ENCODE assay signal across 11 cellular contexts in genomic region chr3:114453296-114453888, GRCh38.
DNase-seq lines count a peak whose midpoint lies in the region; ATAC-seq and TF ChIP-seq lines count a peak whose summit lies in the region.
"Had no signal": no experiment of that assay in that cellular context is flagged by ENCODE, and none has a peak within 500 bp of the region (broad histone marks: within the 10 kb centered on the region; RNA-seq: fewer than 3 reads in every experiment).

No MANE protein-coding gene starts in this region.

- H3K36me3 ChIP-seq in Loucy (ENCODE audit: insufficient read depth, low read length): no peaks in the 10 kb centered on the region
- H3K36me3 ChIP-seq in endodermal cell (ENCODE audit: control insufficient read depth, insufficient read depth, low read length): no peaks in the 10 kb centered on the region
- no peaks in the 10 kb centered on the region for H3K36me3 ChIP-seq in sigmoid colon

- H3K4me1 Mint-ChIP-seq in endodermal cell: no peaks in the 10 kb centered on the region

- no peaks in the 10 kb centered on the region for H3F3A ChIP-seq in Loucy (ENCODE audit: low read depth)

- DNase-seq in G401 (ENCODE audit: low spot score) (peak; percentile 60), endodermal cell (no peak), sigmoid colon (no peak), sciatic nerve (ENCODE audit: low spot score) (no peak), GF-D8 (lab: John Stamatoyannopoulos, UW) (no peak)
- DNase-seq: activated CD8-positive, alpha-beta memory T cell treated with anti-CD3 and anti-CD28 coated beads, Interleukin-2, amount 10 ng/mL, durations not matched to agents 7 days and 5 days had no signal

- peaks cover 4% of the 10 kb centered on the region for H3K27me3 Mint-ChIP-seq in endodermal cell (ENCODE audit: insufficient read depth)

- H3K4me1 ChIP-seq in Loucy (ENCODE audit: insufficient read depth, low read length, poor library complexity, severe bottlenecking): peaks cover 14% of the 10 kb centered on the region
- no peaks in the 10 kb centered on the region for H3K4me1 ChIP-seq in endodermal cell (ENCODE audit: control insufficient read depth, insufficient read depth, low read length)
- peaks cover 0 to 37% (median 18%) of the 10 kb centered on the region in 4 donors for H3K4me1 ChIP-seq in sigmoid colon

- H3K27ac Mint-ChIP-seq in endodermal cell: no peak overlapping the region
- H3K27ac Mint-ChIP-seq: activated CD8-positive, alpha-beta memory T cell treated with anti-CD3 and anti-CD28 coated beads, Interleukin-2, amount 10 ng/mL, durations not matched to agents 7 days and 5 days; T-helper 2 cell treated with Interferon-gamma antibody and Interleukin-4, amounts not matched to agents 5 μg/mL and 100 μg/mL, for 36 hours had no signal

- no peak overlapping the region for H3K4me3 ChIP-seq in Loucy (ENCODE audit: low read length, poor library complexity, severe bottlenecking)
- H3K4me3 ChIP-seq in endodermal cell (ENCODE audit: low read length): no peak overlapping the region
- H3K4me3 ChIP-seq in sigmoid colon: peak overlapping the region; percentile 20 to 55 (median 46)

- no peak overlapping the region for H2AFZ ChIP-seq in Loucy (ENCODE audit: low read length)

- no peak overlapping the region for H3K4me3 Mint-ChIP-seq in endodermal cell
- H3K4me3 Mint-ChIP-seq: activated CD8-positive, alpha-beta memory T cell treated with anti-CD3 and anti-CD28 coated beads, Interleukin-2, amount 10 ng/mL, durations not matched to agents 7 days and 5 days; T-helper 2 cell treated with Interferon-gamma antibody and Interleukin-4, amounts not matched to agents 5 μg/mL and 100 μg/mL, for 36 hours had no signal

- peak overlapping the region; percentile 46 for H3K27ac ChIP-seq in endodermal cell (ENCODE audit: low read depth, low read length)
- peak overlapping the region; percentile 33 to 72 (median 52) for H3K27ac ChIP-seq in sigmoid colon
- H3K27ac ChIP-seq: GM23248 had no signal

- no peaks in the 10 kb centered on the region for H3K9me3 Mint-ChIP-seq in endodermal cell
- H3K9me3 Mint-ChIP-seq: T-helper 2 cell treated with Interferon-gamma antibody and Interleukin-4, amounts not matched to agents 5 μg/mL and 100 μg/mL, for 36 hours had no signal

- H4K20me1 ChIP-seq in Loucy (ENCODE audit: insufficient read depth, low read length, poor library complexity, severe bottlenecking): no peaks in the 10 kb centered on the region

- H3K27me3 ChIP-seq in Loucy (ENCODE audit: insufficient read depth, low read length, poor library complexity, severe bottlenecking) (no peaks in the 10 kb centered on the region), endodermal cell (ENCODE audit: control insufficient read depth, insufficient read depth, low read length, poor library complexity, severe bottlenecking) (no peaks in the 10 kb centered on the region), sigmoid colon (no peaks in the 10 kb centered on the region)

- H3K36me3 Mint-ChIP-seq in endodermal cell (ENCODE audit: low read depth): no peaks in the 10 kb centered on the region
- H3K36me3 Mint-ChIP-seq: activated CD8-positive, alpha-beta memory T cell treated with anti-CD3 and anti-CD28 coated beads, Interleukin-2, amount 10 ng/mL, durations not matched to agents 7 days and 5 days had no signal

- H3K9ac ChIP-seq in Loucy (ENCODE audit: low read depth, low read length, poor library complexity, severe bottlenecking): peak overlapping the region; percentile 62
- no peak overlapping the region for H3K9ac ChIP-seq in endodermal cell (ENCODE audit: extremely low read depth, low read length, poor library complexity, severe bottlenecking)

- in situ Hi-C loops in G401 (cut with HindIII; ENCODE audit: low sequenced_read_pairs): no loop called here

- TF ChIP-seq CTCF in Loucy (conservative IDR thresholded peaks at IDR 0.05; ENCODE audit: low read length) (no peak), endodermal cell (conservative IDR thresholded peaks at IDR 0.05) (no peak), sigmoid colon (IDR thresholded peaks at IDR 0.05) (no peak)

- no peaks in the 10 kb centered on the region for H3K79me2 ChIP-seq in Loucy (ENCODE audit: insufficient read depth, low read length)

- no peaks in the 10 kb centered on the region for H3K9me3 ChIP-seq in Loucy (ENCODE audit: insufficient read depth, low read depth, low read length)
- no peaks in the 10 kb centered on the region for H3K9me3 ChIP-seq in endodermal cell (ENCODE audit: control insufficient read depth, low read length)
- no peaks in the 10 kb centered on the region for H3K9me3 ChIP-seq in sigmoid colon

- 67 to 83% methylated on average over 1 to 2 of the region's 3 CpGs for WGBS in endodermal cell (ENCODE audit: insufficient coverage in 1 of 2, insufficient read length in 1 of 2), 2 experiments
- WGBS in sigmoid colon, 2 donors: 63 to 73% methylated on average over 3 of the region's 3 CpGs

- no peak for TF ChIP-seq EP300 in sigmoid colon (IDR thresholded peaks at IDR 0.05)

- H3K4me2 ChIP-seq in Loucy (ENCODE audit: low read depth, low read length, poor library complexity, severe bottlenecking): no peak overlapping the region

- ATAC-seq in HG03342 (IDR thresholded peaks at IDR 0.05; ENCODE audit: unreplicated experiment) (no peak), sciatic nerve (no peak), GM18907 (IDR thresholded peaks at IDR 0.05; ENCODE audit: unreplicated experiment) (no peak)
- ATAC-seq: activated CD8-positive, alpha-beta memory T cell treated with anti-CD3 and anti-CD28 coated beads, Interleukin-2, amount 10 ng/mL, durations not matched to agents 7 days and 5 days had no signal

- intact Hi-C loops in sigmoid colon (cut with DNase I) (loop anchor here (5.0 to 10.0 kb wide), 2 partner anchors 71 to 121 kb away; no protein-coding TSS in a partner anchor), sciatic nerve (cut with DNase I) (loop anchor here (2.0 kb wide), 1 partner anchor 73 kb away; no protein-coding TSS in a partner anchor)

- no peaks in the 10 kb centered on the region for H3K9me2 ChIP-seq in Loucy (replicated peaks; ENCODE audit: low read depth, low read length)

- TF ChIP-seq POLR2A in sigmoid colon (IDR thresholded peaks at IDR 0.05): no peak

Comparison
In these comparisons a context has a peak if more than half of its experiments do, and no peak if none do; other contexts are left out.
1. H3K4me3 ChIP-seq: peak in sigmoid colon (4 of 4); none in Loucy (single experiment) and endodermal cell (single experiment).